12 cellular contexts compared by ENCODE assay signal in genomic region chr12:93461503-93461902, GRCh38.
"Had no signal": no experiment of that assay in that cellular context is flagged by ENCODE, and none has a peak within 500 bp of the region (broad histone marks: within the 10 kb centered on the region; RNA-seq: fewer than 3 reads in every experiment).

No MANE protein-coding gene starts in this region.

- H3K27me3 ChIP-seq: gastroesophageal sphincter, pancreas, testis had no signal

- H3K36me3 Mint-ChIP-seq: activated naive CD4-positive, alpha-beta T cell treated with anti-CD3 and anti-CD28 coated beads, Interleukin-2, amount 10 ng/mL, durations not matched to agents 7 days and 5 days; mesothelial cell of epicardium; WTC11 had no signal

- H3K27ac Mint-ChIP-seq: activated naive CD4-positive, alpha-beta T cell treated with anti-CD3 and anti-CD28 coated beads, Interleukin-2, amount 10 ng/mL, durations not matched to agents 7 days and 5 days; activated T-helper 2 cell treated with anti-CD3 and anti-CD28 coated beads, Interferon-gamma antibody, Interleukin-2, Interleukin-4, amounts not matched to agents 10 μg/mL and 5 μg/mL and 100 μg/mL, durations not matched to agents 14 hours and 24 hours and 36 hours; mesothelial cell of epicardium; stimulated activated naive CD8-positive, alpha-beta T cell treated with anti-CD3 and anti-CD28 coated beads, Interleukin-15, amount 100 ng/mL, for 72 hours; WTC11 had no signal

- H3K9me3 Mint-ChIP-seq: activated naive CD4-positive, alpha-beta T cell treated with anti-CD3 and anti-CD28 coated beads, Interleukin-2, amount 10 ng/mL, durations not matched to agents 7 days and 5 days; activated T-helper 2 cell treated with anti-CD3 and anti-CD28 coated beads, Interferon-gamma antibody, Interleukin-2, Interleukin-4, amounts not matched to agents 10 μg/mL and 5 μg/mL and 100 μg/mL, durations not matched to agents 14 hours and 24 hours and 36 hours; mesothelial cell of epicardium; stimulated activated naive CD8-positive, alpha-beta T cell treated with anti-CD3 and anti-CD28 coated beads, Interleukin-15, amount 100 ng/mL, for 72 hours; WTC11 had no signal

- H3K9me3 ChIP-seq: gastroesophageal sphincter, pancreas, testis had no signal

- H3K4me1 ChIP-seq: gastroesophageal sphincter, pancreas, testis had no signal

- FAIRE-seq: pancreas had no signal

- DNase-seq: activated naive CD4-positive, alpha-beta T cell treated with anti-CD3 and anti-CD28 coated beads, Interleukin-2, amount 10 ng/mL, durations not matched to agents 7 days and 5 days; central memory CD4-positive, alpha-beta T cell; cortex of kidney; effector CD8-positive, alpha-beta T cell; pancreas; stimulated activated naive CD8-positive, alpha-beta T cell treated with anti-CD3 and anti-CD28 coated beads, Interleukin-15, amount 100 ng/mL, for 72 hours; T-helper 1 cell; testis had no signal

- H3K27ac ChIP-seq: gastroesophageal sphincter, pancreas, testis had no signal

- H3K4me3 ChIP-seq: gastroesophageal sphincter, pancreas, testis had no signal

- ATAC-seq: gastroesophageal sphincter; pancreas; stimulated activated naive CD8-positive, alpha-beta T cell treated with anti-CD3 and anti-CD28 coated beads, Interleukin-15, amount 100 ng/mL, for 72 hours; WTC11 had no signal

- H3K36me3 ChIP-seq: gastroesophageal sphincter, pancreas had no signal
